ENCODE assay signal across 8 cellular contexts in the genomic region with DNA sequence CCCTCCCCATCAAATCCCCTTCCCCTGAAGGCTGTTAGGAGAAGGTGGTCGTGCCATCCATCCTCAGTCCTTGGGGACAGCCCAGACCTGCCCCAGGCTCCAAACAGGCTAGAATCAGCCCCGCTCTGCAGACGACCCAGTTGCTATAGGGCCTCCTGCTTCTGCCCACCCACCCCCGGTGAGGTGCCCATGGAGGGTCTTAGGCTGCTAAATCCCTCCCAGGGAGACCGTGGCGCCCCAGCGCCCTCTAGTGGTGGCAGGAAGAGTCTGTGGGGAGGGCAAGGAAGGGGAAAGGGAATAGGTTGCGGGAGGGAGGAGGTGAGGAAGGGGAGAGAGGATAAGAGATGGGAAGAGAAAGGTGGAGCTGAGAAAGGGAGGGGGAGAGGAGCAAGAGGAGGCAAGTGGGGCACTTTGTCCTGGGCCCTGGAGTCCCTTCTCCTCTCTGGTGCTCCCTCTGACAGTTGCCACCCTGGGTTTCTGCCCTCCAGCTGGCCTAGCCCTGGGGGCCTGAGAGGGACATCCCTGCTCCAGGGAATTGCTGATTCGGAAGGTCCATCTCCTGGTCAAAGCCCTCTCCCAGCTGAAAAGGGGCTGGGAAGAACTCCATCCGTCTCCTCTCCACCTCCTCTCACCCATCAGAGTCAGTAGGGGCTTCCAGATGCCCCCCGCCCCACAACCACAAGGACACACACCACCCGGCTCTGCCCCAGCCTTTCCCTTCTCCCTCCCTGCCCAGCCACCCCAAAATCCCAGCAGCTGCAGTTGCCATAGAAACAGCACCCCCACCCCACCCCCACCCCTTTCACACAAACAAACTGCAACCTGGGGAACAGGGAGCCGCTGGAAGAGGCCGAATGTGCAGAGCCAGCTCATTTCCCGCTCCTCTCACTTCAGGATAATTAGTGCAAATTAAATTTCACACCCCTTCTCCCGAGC.
A peak's percentile ranks its signal among the peaks of the same experiment; 100 is the strongest.
DNase-seq lines count a peak whose midpoint lies in the region; ATAC-seq lines count a peak whose summit lies in the region.

No MANE protein-coding gene starts in this region.

- no peaks in the 10 kb centered on the region for H3K9me3 ChIP-seq in NT2/D1 (ENCODE audit: insufficient read depth, low read length)

- no peaks in the 10 kb centered on the region for H3K9me3 Mint-ChIP-seq in activated naive CD4-positive, alpha-beta T cell treated with anti-CD3 and anti-CD28 coated beads, Interleukin-2, amount 10 ng/mL, durations not matched to agents 7 days and 5 days

- no peaks in the 10 kb centered on the region for H3K36me3 Mint-ChIP-seq in activated naive CD4-positive, alpha-beta T cell treated with anti-CD3 and anti-CD28 coated beads, Interleukin-2, amount 10 ng/mL, durations not matched to agents 7 days and 5 days

- peaks cover 7% of the 10 kb centered on the region for H3K4me1 Mint-ChIP-seq in activated naive CD4-positive, alpha-beta T cell treated with anti-CD3 and anti-CD28 coated beads, Interleukin-2, amount 10 ng/mL, durations not matched to agents 7 days and 5 days

- DNase-seq in NCI-H2196 (lab: John Stamatoyannopoulos, UW; ENCODE audit: unreplicated experiment) (peak; percentile 46), NCI-H2196 treated with DMSO at 0.1 percent for 48 hours (lab: John Stamatoyannopoulos, UW; ENCODE audit: unreplicated experiment) (no peak), NT2/D1 (ENCODE audit: low read depth, low spot score) (peak; percentile 51), iPS DF 4.7 (ENCODE audit: extremely low read depth, low spot score) (peak; percentile 64), NOMO-1 (lab: John Stamatoyannopoulos, UW; ENCODE audit: unreplicated experiment in 2 of 2) (no peak)
- peak; percentile 51 for DNase-seq in activated naive CD4-positive, alpha-beta T cell treated with anti-CD3 and anti-CD28 coated beads, Interleukin-2, amount 10 ng/mL, durations not matched to agents 7 days and 5 days
- peak; percentile 51 to 60 for DNase-seq in stimulated activated CD4-positive, alpha-beta T cell treated with anti-CD3 and anti-CD28 coated beads, Interleukin-2, amount 100 ng/mL, for 48 hours

- H3K27ac Mint-ChIP-seq in activated naive CD4-positive, alpha-beta T cell treated with anti-CD3 and anti-CD28 coated beads, Interleukin-2, amount 10 ng/mL, durations not matched to agents 7 days and 5 days = no peak overlapping the region

- CTCF ChIA-PET in activated naive CD4-positive, alpha-beta T cell treated with anti-CD3 and anti-CD28 coated beads, Interleukin-2, amount 10 ng/mL, durations not matched to agents 7 days and 5 days (lab: Charles Lee) = interaction anchor here (0.7 to 3.3 kb wide), 14 partner anchors 8 to 219 kb away, joined by 3 to 16 read pairs (median 4); no protein-coding TSS in a partner anchor

- H3K27me3 Mint-ChIP-seq in activated naive CD4-positive, alpha-beta T cell treated with anti-CD3 and anti-CD28 coated beads, Interleukin-2, amount 10 ng/mL, durations not matched to agents 7 days and 5 days = peaks cover 60% of the 10 kb centered on the region

- H3K4me1 ChIP-seq in NT2/D1 (ENCODE audit: insufficient read depth, insufficient read length) = no peaks in the 10 kb centered on the region

- H3K9ac ChIP-seq in NT2/D1 (ENCODE audit: insufficient read length, low read depth) = no peak overlapping the region

- H3K4me3 ChIP-seq in NT2/D1 (ENCODE audit: insufficient read length, low read depth) = no peak overlapping the region

- no peak for ATAC-seq in HG03175 (IDR thresholded peaks at IDR 0.05; ENCODE audit: unreplicated experiment)

- H3K27me3 ChIP-seq in NT2/D1 (ENCODE audit: insufficient read depth, insufficient read length) = no peaks in the 10 kb centered on the region

- H3K36me3 ChIP-seq in NT2/D1 (ENCODE audit: insufficient read depth, insufficient read length, low read length) = no peaks in the 10 kb centered on the region

- no peak overlapping the region for H3K4me3 Mint-ChIP-seq in activated naive CD4-positive, alpha-beta T cell treated with anti-CD3 and anti-CD28 coated beads, Interleukin-2, amount 10 ng/mL, durations not matched to agents 7 days and 5 days

Comparison
In these comparisons a context has a peak if more than half of its experiments do, and no peak if none do; other contexts are left out.
1. DNase-seq: peak in NCI-H2196 (single experiment), NT2/D1 (single experiment), activated naive CD4-positive, alpha-beta T cell treated with anti-CD3 and anti-CD28 coated beads, Interleukin-2, amount 10 ng/mL, durations not matched to agents 7 days and 5 days (single experiment), iPS DF 4.7 (single experiment) and stimulated activated CD4-positive, alpha-beta T cell treated with anti-CD3 and anti-CD28 coated beads, Interleukin-2, amount 100 ng/mL, for 48 hours (2 of 2); none in NCI-H2196 treated with DMSO at 0.1 percent for 48 hours (single experiment) and NOMO-1 (0 of 2).